Comparison of ENCODE assay signal across 8 cellular contexts in genomic region chr2:105789745-105790466, GRCh38. TPM values are rescaled to one million over a fixed set of nuclear protein-coding genes. Genes with fewer than 3 reads are reported as not detected.
DNase-seq lines count a peak whose midpoint lies in the region; ATAC-seq and TF ChIP-seq lines count a peak whose summit lies in the region.

No MANE protein-coding gene starts in this region.

- intact Hi-C loops in lower lobe of right lung (cut with DNase I): no loop called here

- TF ChIP-seq CTCF in BJ (IDR thresholded peaks at IDR 0.05; ENCODE audit: insufficient read depth, low read depth, low read length) (peak; percentile 31), cardiac fibroblast (IDR thresholded peaks at IDR 0.05; ENCODE audit: low read depth, low read length) (no peak), lower lobe of right lung (IDR thresholded peaks at IDR 0.05) (no peak), tibial nerve (IDR thresholded peaks at IDR 0.05) (no peak)

- H3K27me3 ChIP-seq in BJ (ENCODE audit: control insufficient read depth, insufficient read depth, low read length) (no peaks in the 10 kb centered on the region), lower lobe of right lung (ENCODE audit: low read depth) (no peaks in the 10 kb centered on the region), tibial nerve (no peaks in the 10 kb centered on the region)

- 38 to 39% methylated on average over 11 of the region's 11 CpGs for WGBS in tibial nerve, 2 donors

- CTCF ChIA-PET in BJ (lab: Yijun Ruan, JAX): interaction anchor here (0.7 to 1.6 kb wide), 4 partner anchors 10 to 96 kb away, joined by 3 to 5 read pairs (median 3); no protein-coding TSS in a partner anchor

- H3K9me3 ChIP-seq in lower lobe of right lung (no peaks in the 10 kb centered on the region), tibial nerve (no peaks in the 10 kb centered on the region)

- no peak for TF ChIP-seq POLR2A in tibial nerve (IDR thresholded peaks at IDR 0.05)

- ATAC-seq in GM19351 (IDR thresholded peaks at IDR 0.05; ENCODE audit: unreplicated experiment) (peak; percentile 49), HG03439 (IDR thresholded peaks at IDR 0.05; ENCODE audit: unreplicated experiment) (peak; percentile 56), lower lobe of right lung (peak; percentile 58)

- H3K27ac ChIP-seq in lower lobe of right lung (no peak overlapping the region), tibial nerve (peak overlapping the region in 3 of 4 donors; percentile 46 to 79 (median 61))

- H3K4me3 ChIP-seq in BJ (ENCODE audit: low read depth, low read length) (no peak overlapping the region), cardiac fibroblast (replicated peaks in 1 of 2; ENCODE audit: low read depth in 2 of 2, low read length in 2 of 2) (no peak overlapping the region), lower lobe of right lung (peak overlapping the region; percentile 3), tibial nerve (peak overlapping the region in 1 of 4 donors; percentile 5)

- H3K36me3 ChIP-seq in BJ (ENCODE audit: control insufficient read depth, insufficient read depth, low read length) (no peaks in the 10 kb centered on the region; the same call in 1 of the 2 replicates), lower lobe of right lung (no peaks in the 10 kb centered on the region), tibial nerve (no peaks in the 10 kb centered on the region)

- TF ChIP-seq EP300 in tibial nerve (IDR thresholded peaks at IDR 0.05): peak in 1 of 2 donors; percentile 23

- POLR2A ChIA-PET in BJ (lab: Charles Lee): no interaction called here

- DNase-seq in BJ (ENCODE audit: low read depth): peak; percentile 37
- peak in 4 of 5 experiments; percentile 50 to 96 (median 54) for DNase-seq in T-helper 2 cell
- peak; percentile 48 to 59 for DNase-seq in cardiac fibroblast (ENCODE audit: low read depth in 2 of 2)
- DNase-seq in lower lobe of right lung: no peak
- peak in 1 of 2 donors; percentile 35 for DNase-seq in tibial nerve (ENCODE audit: low spot score in 2 of 2)
- no peak for DNase-seq in NCI-H524 treated with DMSO at 0.1 percent for 48 hours (lab: John Stamatoyannopoulos, UW)

- H3K4me1 ChIP-seq in lower lobe of right lung: peaks cover 56% of the 10 kb centered on the region
- H3K4me1 ChIP-seq in tibial nerve: peaks cover 0 to 56% (median 37%) of the 10 kb centered on the region in 4 donors

RNA-seq across cellular contexts. Expression of gene NCK2, which starts 45.2 kb away (rescaled TPM):
- polyA plus RNA-seq in BJ (2011; rRNA removed): 20.6 and 32.9 TPM in 2 replicates
- polyA minus RNA-seq in BJ (2011; rRNA and poly(A)+ RNA removed): 8.1 and 12.7 TPM in 2 replicates
- total RNA-seq in lower lobe of right lung (36.7 TPM), tibial nerve (10 to 100 TPM; 22.6 to 35.9 (median 28.1) TPM)

Comparison
In these comparisons a context has a peak if more than half of its experiments do, and no peak if none do; other contexts are left out.
1. DNase-seq: peak in BJ (single experiment), T-helper 2 cell (4 of 5) and cardiac fibroblast (2 of 2); none in lower lobe of right lung (single experiment) and NCI-H524 treated with DMSO at 0.1 percent for 48 hours (single experiment).
2. Peak in every context shown above with its lines, with median percentiles within 50 percentile points of each other: ATAC-seq.